ENCODE assay signal across 8 cellular contexts in genomic region chr1:29711582-29712274, GRCh38.
A peak's percentile ranks its signal among the peaks of the same experiment; 100 is the strongest.
DNase-seq lines count a peak whose midpoint lies in the region; ATAC-seq and TF ChIP-seq lines count a peak whose summit lies in the region.
"Had no signal": no experiment of that assay in that cellular context is flagged by ENCODE, and none has a peak within 500 bp of the region (broad histone marks: within the 10 kb centered on the region; RNA-seq: fewer than 3 reads in every experiment).

No MANE protein-coding gene starts in this region.

- H3K36me3 ChIP-seq in GM06990 (ENCODE audit: control insufficient read depth, insufficient read depth, low read length) (no peaks in the 10 kb centered on the region), psoas muscle (ENCODE audit: insufficient read depth in 1 of 2, low read depth in 1 of 2) (no peaks in the 10 kb centered on the region)

- H3K4me3 Mint-ChIP-seq in HFFc6 (peak overlapping the region; percentile 44), nephron progenitor cell (no peak overlapping the region)
- peak overlapping the region; percentile 27 for H3K4me3 Mint-ChIP-seq in activated T-helper 17 cell treated with anti-CD3 and anti-CD28 coated beads, Interleukin-2, amount 50 U/mL, for 72 hours
- H3K4me3 Mint-ChIP-seq: WTC11 had no signal

- peak; percentile 35 for DNase-seq in GM06990 (ENCODE audit: extremely low read depth, insufficient read length)
- peak; percentile 79 for DNase-seq in HFFc6
- DNase-seq in nephron progenitor cell = no peak
- no peak for DNase-seq in NCI-H774 (lab: John Stamatoyannopoulos, UW)
- no peak for DNase-seq in psoas muscle
- DNase-seq in effector CD4-positive, alpha-beta T cell = no peak

- H3K9me3 Mint-ChIP-seq in HFFc6 = no peaks in the 10 kb centered on the region
- H3K9me3 Mint-ChIP-seq in activated T-helper 17 cell treated with anti-CD3 and anti-CD28 coated beads, Interleukin-2, amount 50 U/mL, for 72 hours = no peaks in the 10 kb centered on the region
- H3K9me3 Mint-ChIP-seq in nephron progenitor cell = peaks cover 10% of the 10 kb centered on the region

- WGBS in psoas muscle, 3 donors = 22 to 41% (median 32%) methylated on average over 7 of the region's 7 CpGs

- TF ChIP-seq CTCF in GM06990 (IDR thresholded peaks at IDR 0.05; ENCODE audit: insufficient read depth, low read length, poor library complexity, severe bottlenecking) (no peak), HFFc6 (IDR thresholded peaks at IDR 0.05) (no peak), nephron progenitor cell (IDR thresholded peaks at IDR 0.05) (no peak), psoas muscle (IDR thresholded peaks at IDR 0.05) (no peak)

- peak overlapping the region; percentile 69 for H3K27ac Mint-ChIP-seq in HFFc6
- H3K27ac Mint-ChIP-seq in activated T-helper 17 cell treated with anti-CD3 and anti-CD28 coated beads, Interleukin-2, amount 50 U/mL, for 72 hours = peak overlapping the region; percentile 31
- peak overlapping the region; percentile 35 for H3K27ac Mint-ChIP-seq in nephron progenitor cell
- H3K27ac Mint-ChIP-seq: WTC11 had no signal

- intact Hi-C loops in psoas muscle (cut with DNase I) = no loop called here

- no peak overlapping the region for H3K4me3 ChIP-seq in GM06990 (replicated peaks; ENCODE audit: low read depth, low read length)
- no peak overlapping the region for H3K4me3 ChIP-seq in psoas muscle

- H3K9me3 ChIP-seq in psoas muscle = no peaks in the 10 kb centered on the region

- H3K36me3 Mint-ChIP-seq in HFFc6 (ENCODE audit: low read depth) = no peaks in the 10 kb centered on the region
- H3K36me3 Mint-ChIP-seq in activated T-helper 17 cell treated with anti-CD3 and anti-CD28 coated beads, Interleukin-2, amount 50 U/mL, for 72 hours (ENCODE audit: low read depth) = no peaks in the 10 kb centered on the region
- no peaks in the 10 kb centered on the region for H3K36me3 Mint-ChIP-seq in nephron progenitor cell (ENCODE audit: low read depth)

- no peaks in the 10 kb centered on the region; the same call in none of the 2 replicates for H3K27me3 ChIP-seq in GM06990 (replicated peaks; ENCODE audit: control insufficient read depth, insufficient read depth, low read length)
- peaks cover 0 to 22% (median 0%) of the 10 kb centered on the region in 3 donors for H3K27me3 ChIP-seq in psoas muscle (ENCODE audit: insufficient read depth in 3 of 3, low read length in 2 of 3)

- peak; percentile 86 for ATAC-seq in activated T-helper 17 cell treated with anti-CD3 and anti-CD28 coated beads, Interleukin-2, amount 50 U/mL, for 72 hours (replicated peaks)
- ATAC-seq in psoas muscle = no peak
- ATAC-seq: WTC11 had no signal

- H3K27me3 Mint-ChIP-seq in HFFc6 (ENCODE audit: insufficient read depth) (peaks cover 2% of the 10 kb centered on the region; the same call in 1 of the 2 replicates), nephron progenitor cell (ENCODE audit: low read depth, poor library complexity) (peaks cover 19% of the 10 kb centered on the region)
- peaks cover 15% of the 10 kb centered on the region for H3K27me3 Mint-ChIP-seq in activated T-helper 17 cell treated with anti-CD3 and anti-CD28 coated beads, Interleukin-2, amount 50 U/mL, for 72 hours

- H3K4me1 Mint-ChIP-seq in HFFc6 (ENCODE audit: low read depth) = peaks cover 50% of the 10 kb centered on the region
- peaks cover 15% of the 10 kb centered on the region for H3K4me1 Mint-ChIP-seq in activated T-helper 17 cell treated with anti-CD3 and anti-CD28 coated beads, Interleukin-2, amount 50 U/mL, for 72 hours
- H3K4me1 Mint-ChIP-seq in nephron progenitor cell = peaks cover 40% of the 10 kb centered on the region

- H3K27ac ChIP-seq in psoas muscle = no peak overlapping the region

- no peaks in the 10 kb centered on the region for H3K4me1 ChIP-seq in psoas muscle

Comparison
In these comparisons a context has a peak if more than half of its experiments do, and no peak if none do; other contexts are left out.
1. DNase-seq: peak in GM06990 (single experiment) and HFFc6 (single experiment); none in nephron progenitor cell (single experiment), NCI-H774 (single experiment), psoas muscle (0 of 2) and effector CD4-positive, alpha-beta T cell (single experiment).
2. Peak in every context shown above with its lines, with median percentiles within 50 percentile points of each other: H3K27ac Mint-ChIP-seq.